Comparison of ENCODE assay signal across 1 cellular context in genomic region chr22:24099661-24100060, GRCh38.
TF ChIP-seq lines count a peak whose summit lies in the region.

No MANE protein-coding gene starts in this region.

TF ChIP-seq in IMR-90, 13 proteins besides CTCF, POLR2A, EP300 and RAD21 (continued from another document):
- no peak for TF ChIP-seq RFX5 (IDR thresholded peaks at IDR 0.05; ENCODE audit: low read depth, low read length)
